ENCODE assay signal across 9 cellular contexts in genomic region chr6:114997813-114998292, GRCh38.
A peak's percentile ranks its signal among the peaks of the same experiment; 100 is the strongest.
DNase-seq lines count a peak whose midpoint lies in the region; ATAC-seq and TF ChIP-seq lines count a peak whose summit lies in the region.
"Had no signal": no experiment of that assay in that cellular context is flagged by ENCODE, and none has a peak within 500 bp of the region (broad histone marks: within the 10 kb centered on the region; RNA-seq: fewer than 3 reads in every experiment).

No MANE protein-coding gene starts in this region.

- H3K27ac ChIP-seq in left lung: no peak overlapping the region

- no peak for TF ChIP-seq CTCF in omental fat pad (IDR thresholded peaks at IDR 0.05)
- TF ChIP-seq CTCF in left lung (IDR thresholded peaks at IDR 0.05): no peak

- H3K36me3 ChIP-seq in left lung: no peaks in the 10 kb centered on the region

- DNase-seq in EL (peak; percentile 18), RKO (ENCODE audit: low spot score) (peak; percentile 16), omental fat pad (ENCODE audit: low spot score) (no peak), GM19238 (ENCODE audit: insufficient read length, low spot score) (no peak), left lung (no peak)
- DNase-seq: SHP77 treated with DMSO at 0.1 percent for 48 hours had no signal

- H3K4me3 ChIP-seq in left lung: no peak overlapping the region

- H3K4me1 ChIP-seq in left lung: no peaks in the 10 kb centered on the region

- intact Hi-C loops in left lung (cut with DNase I): no loop called here

- no peaks in the 10 kb centered on the region for H3K27me3 ChIP-seq in left lung

- ATAC-seq in GM19328 (IDR thresholded peaks at IDR 0.05; ENCODE audit: unreplicated experiment) (peak; percentile 62), HG02973 (IDR thresholded peaks at IDR 0.05; ENCODE audit: unreplicated experiment) (peak; percentile 57), omental fat pad (ENCODE audit: low FRiP score) (no peak), esophagus mucosa (no peak), left lung (no peak)

- peaks cover 0 to 4% of the 10 kb centered on the region in 2 donors for H3K9me3 ChIP-seq in left lung

Comparison
In these comparisons a context has a peak if more than half of its experiments do, and no peak if none do; other contexts are left out.
1. DNase-seq: peak in EL (single experiment) and RKO (single experiment); none in omental fat pad (single experiment), GM19238 (single experiment) and left lung (0 of 2).
2. ATAC-seq: peak in GM19328 (single experiment) and HG02973 (single experiment); none in omental fat pad (single experiment), esophagus mucosa (single experiment) and left lung (single experiment).